Comparison of ENCODE assay signal across 8 cellular contexts in genomic region chr18:24076136-24076597, GRCh38.
DNase-seq lines count a peak whose midpoint lies in the region; ATAC-seq and TF ChIP-seq lines count a peak whose summit lies in the region.
"Not testable (repeated sequence)": the region's sequence is repeated elsewhere in the genome, so short reads cannot be mapped to it uniquely, and the experiment has no call there.

No MANE protein-coding gene starts in this region.

- intact Hi-C loops in activated B cell treated with CpG ODN at 0.5 μM for 24 hours (cut with micrococcal nuclease), result not testable (repeated sequence)
- intact Hi-C loops in heart left ventricle (cut with DNase I), result loop anchor here in 2 of 10 donors (10.0 kb wide), 2 partner anchors 61 to 251 kb away; partner anchors contain the start of gene TTC39C (in 1 of the 2)

- H3K36me3 Mint-ChIP-seq in activated B cell treated with CpG ODN at 0.5 μM for 24 hours (ENCODE audit: low read depth), result peaks cover 65% of the 10 kb centered on the region
- H3K36me3 Mint-ChIP-seq in progenitor cell of endocrine pancreas (ENCODE audit: insufficient read depth), result peaks cover 21% of the 10 kb centered on the region

- H3K27me3 Mint-ChIP-seq in activated B cell treated with CpG ODN at 0.5 μM for 24 hours, result not testable (repeated sequence)
- H3K27me3 Mint-ChIP-seq in progenitor cell of endocrine pancreas, result peaks cover 10% of the 10 kb centered on the region

- H3K36me3 ChIP-seq in heart left ventricle; subcutaneous abdominal adipose tissue (ENCODE audit: control insufficient read depth in 5 of 5, insufficient read depth in 5 of 5, low read length in 5 of 5): not testable (repeated sequence)

- H3K4me3 Mint-ChIP-seq in activated B cell treated with CpG ODN at 0.5 μM for 24 hours; progenitor cell of endocrine pancreas (ENCODE audit: low read depth): not testable (repeated sequence)

- H3K27ac Mint-ChIP-seq in activated B cell treated with CpG ODN at 0.5 μM for 24 hours, progenitor cell of endocrine pancreas: not testable (repeated sequence)

- H3K4me3 ChIP-seq in heart left ventricle; subcutaneous abdominal adipose tissue (ENCODE audit: low read depth in 1 of 5, low read length in 5 of 5): not testable (repeated sequence)

- not testable (repeated sequence) for H3K9me3 ChIP-seq in heart left ventricle; subcutaneous abdominal adipose tissue (ENCODE audit: control insufficient read depth in 5 of 5, low read length in 5 of 5)

- not testable (repeated sequence) for TF ChIP-seq CTCF in activated B cell treated with CpG ODN at 0.5 μM for 24 hours (IDR thresholded peaks at IDR 0.05)
- TF ChIP-seq CTCF in heart left ventricle (IDR thresholded peaks at IDR 0.05) (peak in 10 of 12 donors; percentile 5 to 63 (median 44)), progenitor cell of endocrine pancreas (IDR thresholded peaks at IDR 0.05; ENCODE audit: unreplicated experiment) (peak; percentile 13)

- peaks cover 0 to 27% (median 15%) of the 10 kb centered on the region in 12 donors for H3K4me1 ChIP-seq in heart left ventricle
- not testable (repeated sequence) for H3K4me1 ChIP-seq in subcutaneous abdominal adipose tissue (ENCODE audit: control insufficient read depth in 5 of 5, insufficient read depth in 5 of 5, low read length in 5 of 5)

- 30 to 37% (median 32%) methylated on average over 9 to 10 of the region's 10 CpGs for WGBS in heart left ventricle, 4 donors

- not testable (repeated sequence) for H3K4me1 Mint-ChIP-seq in activated B cell treated with CpG ODN at 0.5 μM for 24 hours; progenitor cell of endocrine pancreas (ENCODE audit: low read depth)

- CTCF ChIA-PET in activated B cell treated with CpG ODN at 0.5 μM for 24 hours (lab: Charles Lee), result not testable (repeated sequence)

- TF ChIP-seq POLR2A in heart left ventricle (IDR thresholded peaks at IDR 0.05), result not testable (repeated sequence)

- H3K9ac ChIP-seq in subcutaneous abdominal adipose tissue (ENCODE audit: low read length in 5 of 5), result not testable (repeated sequence)

- DNase-seq in GM03348 (ENCODE audit: low spot score) (peak; percentile 90), NCI-H524 treated with DMSO at 0.1 percent for 48 hours (lab: John Stamatoyannopoulos, UW) (peak; percentile 69), amniotic epithelial cell (ENCODE audit: low read depth) (peak; percentile 100), heart left ventricle (peak; percentile 74 to 92 (median 81))
- DNase-seq in activated B cell treated with CpG ODN at 0.5 μM for 24 hours; progenitor cell of endocrine pancreas (ENCODE audit: low spot score, unreplicated experiment): not testable (repeated sequence)

- POLR2A ChIA-PET in activated B cell treated with CpG ODN at 0.5 μM for 24 hours (lab: Charles Lee), result interaction anchor here (1.0 kb wide), 1 partner anchor 8 kb away, joined by 4 read pairs; no protein-coding TSS in a partner anchor

- peak; percentile 82 for ATAC-seq in HG03103 (IDR thresholded peaks at IDR 0.05; ENCODE audit: low read depth, unreplicated experiment)
- ATAC-seq in activated B cell treated with CpG ODN at 0.5 μM for 24 hours (ENCODE audit: low read depth), result peak; percentile 83
- peak; percentile 99 to 100 (median 99) for ATAC-seq in heart left ventricle

- H3K9me3 Mint-ChIP-seq in activated B cell treated with CpG ODN at 0.5 μM for 24 hours; progenitor cell of endocrine pancreas (ENCODE audit: low read depth): not testable (repeated sequence)

- H3K27me3 ChIP-seq in heart left ventricle; subcutaneous abdominal adipose tissue (ENCODE audit: control insufficient read depth in 5 of 5, insufficient read depth in 4 of 5, low read length in 5 of 5): not testable (repeated sequence)

- peak overlapping the region; percentile 28 to 88 (median 70) for H3K27ac ChIP-seq in heart left ventricle
- H3K27ac ChIP-seq in subcutaneous abdominal adipose tissue (ENCODE audit: low read depth, low read length), result peak overlapping the region; percentile 78
